In the genomic region with DNA sequence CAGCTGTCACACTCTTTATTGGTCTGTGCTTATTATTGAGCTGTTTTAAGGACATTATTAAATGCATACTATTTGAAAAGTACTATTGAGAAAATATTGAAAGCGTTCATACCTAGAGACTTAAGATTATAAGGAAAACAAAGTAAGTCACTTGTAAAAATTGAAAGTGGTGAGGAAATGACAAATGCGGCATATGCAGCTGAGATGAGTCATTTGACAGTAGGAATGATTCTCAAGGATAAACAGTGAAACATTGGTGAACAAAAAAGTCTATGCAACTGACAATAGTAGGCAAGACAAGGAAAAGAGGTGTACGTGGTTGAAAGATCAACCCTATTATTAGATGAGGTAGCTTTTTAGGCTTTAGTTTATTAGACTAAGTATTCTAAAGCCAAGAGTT, we compare ENCODE assay signal across 23 cellular contexts.
"Had no signal": no experiment of that assay in that cellular context is flagged by ENCODE, and none has a peak within 500 bp of the region (broad histone marks: within the 10 kb centered on the region; RNA-seq: fewer than 3 reads in every experiment).

No MANE protein-coding gene starts in this region.

- DNase-seq: activated B cell treated with CpG ODN at 0.5 μM for 24 hours; activated CD4-positive, alpha-beta T cell treated with anti-CD3 and anti-CD28 coated beads for 36 hours; activated CD4-positive, alpha-beta T cell treated with anti-CD3 and anti-CD28 coated beads, Interleukin-2, amount 50 U/mL, for 48 hours; activated naive CD4-positive, alpha-beta T cell treated with Interleukin-2 at 50 U/mL for 16 hours; activated naive CD8-positive, alpha-beta T cell treated with anti-CD3 and anti-CD28 coated beads, Interleukin-2, amount 10 ng/mL, durations not matched to agents 7 days and 5 days; activated T-cell treated with anti-CD3 and anti-CD28 coated beads, Interleukin-2, amount 50 U/mL, for 48 hours; amniotic stem cell; endodermal cell; foreskin keratinocyte; kidney; left lung; naive thymus-derived CD4-positive, alpha-beta T cell; posterior cingulate gyrus; small intestine; stimulated activated CD4-positive, alpha-beta T cell treated with anti-CD3 and anti-CD28 coated beads, Interleukin-2, amount 100 ng/mL, for 48 hours; stimulated activated CD8-positive, alpha-beta memory T cell treated with anti-CD3 and anti-CD28 coated beads, Interleukin-4, amount 100 ng/mL, for 48 hours; stimulated activated naive B cell treated with anti-CD40 and anti-IgM and Interleukin-4, amounts not matched to agents 10 μg/mL and 1 μg/mL and 100 μg/mL, for 72 hours; T-helper 9 cell; transverse colon; uterus had no signal

- H3K4me3 ChIP-seq: left lung, lung, neural progenitor cell, transverse colon, uterus had no signal

- ATAC-seq: activated CD4-positive, alpha-beta T cell treated with anti-CD3 and anti-CD28 coated beads for 36 hours; foreskin keratinocyte; left lung; naive thymus-derived CD4-positive, alpha-beta T cell; sciatic nerve; stimulated activated naive B cell treated with anti-CD40 and anti-IgM and Interleukin-4, amounts not matched to agents 10 μg/mL and 1 μg/mL and 100 μg/mL, for 72 hours had no signal
